1 cellular context compared by ENCODE assay signal in genomic region chr10:33653584-33654367, GRCh38.
TF ChIP-seq lines count a peak whose summit lies in the region.

No MANE protein-coding gene starts in this region.

TF ChIP-seq in SK-N-SH, 30 proteins besides CTCF, POLR2A, EP300 and RAD21 (continued from another document):
- no peak for TF ChIP-seq IRF3 (IDR thresholded peaks at IDR 0.05; ENCODE audit: low read depth, low read length)
